Comparison of ENCODE assay signal across 7 cellular contexts in the genomic region with DNA sequence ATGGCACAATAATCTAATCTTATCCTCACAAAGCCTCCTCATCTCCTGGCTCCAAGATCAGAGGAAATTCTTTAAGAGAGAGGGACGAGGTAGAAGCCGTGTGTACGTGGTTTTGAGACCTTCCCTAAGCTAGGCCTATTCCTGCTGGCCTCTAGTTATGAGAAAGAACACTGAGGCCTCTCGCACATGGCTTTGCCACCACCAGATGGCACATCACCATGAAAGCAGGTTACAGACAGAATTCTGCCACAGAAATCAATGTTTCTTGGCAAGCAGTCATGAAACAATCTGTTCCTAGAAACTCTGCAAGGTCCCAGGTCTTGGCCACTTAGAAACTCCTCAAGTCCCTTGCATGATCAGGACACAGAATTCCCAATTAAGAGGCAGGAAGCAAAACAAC.
A peak's percentile ranks its signal among the peaks of the same experiment; 100 is the strongest.
DNase-seq lines count a peak whose midpoint lies in the region; ATAC-seq and TF ChIP-seq lines count a peak whose summit lies in the region.

No MANE protein-coding gene starts in this region.

- no peaks in the 10 kb centered on the region for H3K36me3 Mint-ChIP-seq in stimulated activated memory B cell treated with anti-CD40 and anti-IgM and Interleukin-4, amounts not matched to agents 10 μg/mL and 1 μg/mL and 100 μg/mL, for 72 hours

- ATAC-seq in GM18502 (IDR thresholded peaks at IDR 0.05; ENCODE audit: poor library complexity, unreplicated experiment) (peak; percentile 58), HG02938 (IDR thresholded peaks at IDR 0.05; ENCODE audit: unreplicated experiment) (no peak), GM21619 (IDR thresholded peaks at IDR 0.05; ENCODE audit: unreplicated experiment) (no peak)
- no peak for ATAC-seq in stimulated activated memory B cell treated with anti-CD40 and anti-IgM and Interleukin-4, amounts not matched to agents 10 μg/mL and 1 μg/mL and 100 μg/mL, for 72 hours

- no peaks in the 10 kb centered on the region for H3K9me3 Mint-ChIP-seq in stimulated activated memory B cell treated with anti-CD40 and anti-IgM and Interleukin-4, amounts not matched to agents 10 μg/mL and 1 μg/mL and 100 μg/mL, for 72 hours

- H3K4me3 Mint-ChIP-seq in stimulated activated memory B cell treated with anti-CD40 and anti-IgM and Interleukin-4, amounts not matched to agents 10 μg/mL and 1 μg/mL and 100 μg/mL, for 72 hours: no peak overlapping the region

- no peaks in the 10 kb centered on the region for H3K4me1 Mint-ChIP-seq in stimulated activated memory B cell treated with anti-CD40 and anti-IgM and Interleukin-4, amounts not matched to agents 10 μg/mL and 1 μg/mL and 100 μg/mL, for 72 hours

- no peaks in the 10 kb centered on the region for H3K27me3 Mint-ChIP-seq in stimulated activated memory B cell treated with anti-CD40 and anti-IgM and Interleukin-4, amounts not matched to agents 10 μg/mL and 1 μg/mL and 100 μg/mL, for 72 hours

- no peak overlapping the region for H3K27ac Mint-ChIP-seq in stimulated activated memory B cell treated with anti-CD40 and anti-IgM and Interleukin-4, amounts not matched to agents 10 μg/mL and 1 μg/mL and 100 μg/mL, for 72 hours

- TF ChIP-seq CTCF in fibroblast of mammary gland (conservative IDR thresholded peaks at IDR 0.05; ENCODE audit: control insufficient read depth, insufficient read depth, low read depth, low read length) (peak; percentile 36), retinal pigment epithelial cell (conservative IDR thresholded peaks at IDR 0.05; ENCODE audit: low read depth, low read length) (peak; percentile 84)

- H3K4me3 ChIP-seq in fibroblast of mammary gland (ENCODE audit: control insufficient read depth, low read depth, low read length) (no peak overlapping the region), retinal pigment epithelial cell (ENCODE audit: low read length) (no peak overlapping the region)

- DNase-seq in NCI-H524 (lab: John Stamatoyannopoulos, UW) (peak; percentile 79 to 88), fibroblast of mammary gland (ENCODE audit: low read depth) (peak; percentile 11), retinal pigment epithelial cell (ENCODE audit: low read depth) (peak; percentile 19)

Comparison
In these comparisons a context has a peak if more than half of its experiments do, and no peak if none do; other contexts are left out.
1. DNase-seq: peak in every context shown above with its lines; median percentile 84 in NCI-H524; 19 in retinal pigment epithelial cell; 11 in fibroblast of mammary gland.